ENCODE assay signal across 35 cellular contexts in genomic region chr9:109534151-109534550, GRCh38.
"Had no signal": no experiment of that assay in that cellular context is flagged by ENCODE, and none has a peak within 500 bp of the region (broad histone marks: within the 10 kb centered on the region; RNA-seq: fewer than 3 reads in every experiment).

No MANE protein-coding gene starts in this region.

- H3K4me3 ChIP-seq: MG63 had no signal

- H3K36me3 ChIP-seq: MG63 had no signal

- DNase-seq: Kasumi-1, MG63, MM.1S, MV-4-11, NCI-H1048, NCI-H1092, NCI-H1092 treated with DMSO at 0.1 percent for 48 hours, NCI-H1105, NCI-H1105 treated with DMSO at 0.1 percent for 48 hours, NCI-H1417, NCI-H1417 treated with DMSO at 0.1 percent for 48 hours, NCI-H1436, NCI-H1436 treated with DMSO at 0.1 percent for 48 hours, NCI-H146, NCI-H1694, NCI-H1694 treated with DMSO at 0.1 percent for 48 hours, NCI-H187, NCI-H187 treated with DMSO at 0.1 percent for 48 hours, NCI-H1930, NCI-H2029, NCI-H2029 treated with DMSO at 0.1 percent for 48 hours, NCI-H2081, NCI-H2081 treated with DMSO at 0.1 percent for 48 hours, NCI-H2107, NCI-H2171, NCI-H2171 treated with DMSO at 0.1 percent for 48 hours, NCI-H2227 treated with DMSO at 0.1 percent for 48 hours, NCI-H226, NCI-H345, NCI-H446, NCI-H446 treated with DMSO at 0.1 percent for 48 hours, NCI-H510A, NCI-H510A treated with DMSO at 0.1 percent for 48 hours, NCI-H524, NCI-H524 treated with DMSO at 0.1 percent for 48 hours had no signal
